Comparison of ENCODE assay signal across 1 cellular context in genomic region chr2:135819211-135819610, GRCh38.
TF ChIP-seq lines count a peak whose summit lies in the region.

No MANE protein-coding gene starts in this region.

TF ChIP-seq in H1, 55 proteins besides CTCF, POLR2A, EP300 and RAD21:
- TF ChIP-seq E2F6 (IDR thresholded peaks at IDR 0.05) (peak; percentile 39; the same call in 1 of the 2 replicates), POLR2AphosphoS5 (IDR thresholded peaks at IDR 0.05; ENCODE audit: low read depth, low read length) (no peak), PHF8 (conservative IDR thresholded peaks at IDR 0.05; ENCODE audit: low read depth, low read length) (no peak), CHD1 (IDR thresholded peaks at IDR 0.05; ENCODE audit: low read depth, low read length) (no peak), KDM5A (IDR thresholded peaks at IDR 0.05; ENCODE audit: low read length) (no peak), CHD7 (IDR thresholded peaks at IDR 0.05; ENCODE audit: insufficient replicate concordance, low read length) (no peak), SUZ12 (IDR thresholded peaks at IDR 0.05; ENCODE audit: low read length) (no peak), YY1 (IDR thresholded peaks at IDR 0.05; ENCODE audit: low read depth, low read length) (no peak), EZH2 (IDR thresholded peaks at IDR 0.05; ENCODE audit: low read depth, low read length, severe bottlenecking) (no peak), GTF2F1 (IDR thresholded peaks at IDR 0.05; ENCODE audit: borderline replicate concordance, low read depth, low read length) (no peak), SIN3A (conservative IDR thresholded peaks at IDR 0.05 in 1 of 2, IDR thresholded peaks at IDR 0.05 in 1 of 2; ENCODE audit: low read depth in 1 of 2, low read length in 2 of 2) (no peak), CHD2 (IDR thresholded peaks at IDR 0.05; ENCODE audit: low read length) (no peak), SIX5 (IDR thresholded peaks at IDR 0.05; ENCODE audit: low read depth, low read length) (no peak), CREB1 (IDR thresholded peaks at IDR 0.05) (peak; percentile 31; the same call in 1 of the 2 replicates), RNF2 (IDR thresholded peaks at IDR 0.05; ENCODE audit: borderline replicate concordance, low read depth, low read length, missing control alignments, poor library complexity, severe bottlenecking) (no peak), ATF2 (IDR thresholded peaks at IDR 0.05; ENCODE audit: low read length) (no peak), ASH2L (IDR thresholded peaks at IDR 0.05; ENCODE audit: low read length) (no peak), CEBPB (IDR thresholded peaks at IDR 0.05; ENCODE audit: low read depth, low read length) (no peak), CBX8 (IDR thresholded peaks at IDR 0.05; ENCODE audit: borderline replicate concordance, low read depth, low read length) (no peak), JUND (IDR thresholded peaks at IDR 0.05; ENCODE audit: low read length) (no peak), RXRA (IDR thresholded peaks at IDR 0.05; ENCODE audit: insufficient read depth, low read depth, low read length) (no peak), RBBP5 (IDR thresholded peaks at IDR 0.05; ENCODE audit: borderline replicate concordance, low read depth, low read length) (no peak), NANOG (IDR thresholded peaks at IDR 0.05; ENCODE audit: insufficient read depth, low read depth, low read length, poor library complexity, severe bottlenecking) (no peak), BCL11A (IDR thresholded peaks at IDR 0.05; ENCODE audit: low read depth in 2 of 2, low read length in 2 of 2) (no peak), MAX (IDR thresholded peaks at IDR 0.05) (peak; percentile 89), SIRT6 (IDR thresholded peaks at IDR 0.05; ENCODE audit: low read length) (no peak), TAF7 (optimal IDR thresholded peaks at IDR 0.05; ENCODE audit: borderline replicate concordance, low read depth, low read length) (no peak), KDM1A (IDR thresholded peaks at IDR 0.05; ENCODE audit: borderline replicate concordance, low read length) (no peak), CTBP2 (IDR thresholded peaks at IDR 0.05; ENCODE audit: borderline replicate concordance, insufficient read depth, insufficient read length, low read length) (no peak), TEAD4 (IDR thresholded peaks at IDR 0.05; ENCODE audit: low read depth, low read length) (peak; percentile 94), SAP30 (IDR thresholded peaks at IDR 0.05; ENCODE audit: insufficient read depth, insufficient replicate concordance, low read length) (no peak), BACH1 (IDR thresholded peaks at IDR 0.05; ENCODE audit: low read length) (no peak), MAFK (IDR thresholded peaks at IDR 0.05; ENCODE audit: low read depth, low read length) (peak; percentile 23; the same call in 1 of the 2 replicates), TAF1 (IDR thresholded peaks at IDR 0.05; ENCODE audit: low read depth, low read length) (no peak), JUN (IDR thresholded peaks at IDR 0.05; ENCODE audit: low read depth, low read length) (no peak), ZNF274 (IDR thresholded peaks at IDR 0.05; ENCODE audit: borderline replicate concordance, extremely low read depth, low read length) (no peak)
